9 cellular contexts compared by ENCODE assay signal in the genomic region with DNA sequence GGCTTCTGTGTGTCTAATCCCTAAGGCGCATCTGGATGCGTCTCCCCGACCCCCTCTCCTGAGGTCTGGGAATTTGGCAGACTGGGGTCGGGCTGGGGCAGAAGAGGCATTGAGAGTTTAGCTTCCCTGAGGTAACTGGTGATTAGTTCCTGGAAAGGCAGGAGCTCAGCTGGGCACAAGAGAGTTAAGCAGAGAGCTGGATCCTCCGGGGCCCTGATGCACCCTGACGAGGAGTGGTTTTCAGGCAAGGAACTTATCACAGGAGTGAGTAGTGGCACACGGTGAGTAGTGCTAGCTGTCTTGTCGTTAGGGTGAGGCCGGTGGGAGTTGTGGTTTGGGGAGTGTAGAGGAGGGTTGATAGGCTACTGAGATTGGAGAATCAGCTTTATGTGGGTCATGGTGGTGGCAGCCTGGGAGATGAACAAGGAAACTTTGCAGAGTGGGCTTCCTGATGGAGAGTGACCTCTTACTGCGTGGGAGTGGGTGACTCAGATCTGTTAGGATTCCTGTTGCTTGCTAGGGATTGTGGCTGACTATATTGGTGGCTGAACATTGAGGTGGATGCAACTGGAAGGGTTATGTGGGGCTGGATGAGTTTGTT. TPM values are rescaled to one million over a fixed set of nuclear protein-coding genes. Genes with fewer than 3 reads are reported as not detected.
A peak's percentile ranks its signal among the peaks of the same experiment; 100 is the strongest.
DNase-seq lines count a peak whose midpoint lies in the region; ATAC-seq, FAIRE-seq and TF ChIP-seq lines count a peak whose summit lies in the region.
"Had no signal": no experiment of that assay in that cellular context is flagged by ENCODE, and none has a peak within 500 bp of the region (broad histone marks: within the 10 kb centered on the region; RNA-seq: fewer than 3 reads in every experiment).

No MANE protein-coding gene starts in this region.

- H3K36me3 ChIP-seq in GM12878 (ENCODE audit: control insufficient read depth in 2 of 2, insufficient read depth in 2 of 2, low read length in 1 of 2): peaks cover 0 to 3% of the 10 kb centered on the region in 2 experiments; a peak in 2 of 4 replicates
- H3K36me3 ChIP-seq in skeletal muscle tissue (ENCODE audit: control insufficient read depth in 3 of 3, insufficient read depth in 3 of 3, low read length in 3 of 3): peaks cover 2 to 3% (median 3%) of the 10 kb centered on the region in 3 donors

- H3K4me3 ChIP-seq in GM12878 (peak overlapping the region; percentile 97), iPS-18c (ENCODE audit: insufficient read depth, low read depth, low read length) (peak overlapping the region; percentile 89), skeletal muscle tissue (ENCODE audit: low read length in 3 of 3) (peak overlapping the region; percentile 87 to 92 (median 90))

- no peaks in the 10 kb centered on the region for H3K9me3 ChIP-seq in GM12878 (replicated peaks; ENCODE audit: control insufficient read depth, insufficient read depth, low read length)
- no peaks in the 10 kb centered on the region for H3K9me3 ChIP-seq in iPS-18c (ENCODE audit: control insufficient read depth, insufficient read depth, low read length)
- H3K9me3 ChIP-seq in skeletal muscle tissue (ENCODE audit: control insufficient read depth in 3 of 3, low read length in 3 of 3): no peaks in the 10 kb centered on the region

- H4K20me1 ChIP-seq in GM12878 (ENCODE audit: control insufficient read depth, insufficient read depth): no peaks in the 10 kb centered on the region

- peak overlapping the region; percentile 62 for H3K27ac ChIP-seq in GM12878 (ENCODE audit: control insufficient read depth, insufficient read depth)
- peak overlapping the region; percentile 85 for H3K27ac ChIP-seq in skeletal muscle tissue (ENCODE audit: low read depth, low read length)

- DNase-seq in Daoy (ENCODE audit: low read depth) (peak; percentile 57), SK-MEL-5 (ENCODE audit: low read depth, low spot score) (peak; percentile 30), GM12878 (ENCODE audit: low read depth, low spot score) (no peak)

- no peak for FAIRE-seq in GM12878 (lab: Jason Lieb, UNC)
- FAIRE-seq: colon had no signal

- H3K79me2 ChIP-seq in GM12878 (ENCODE audit: control insufficient read depth, insufficient read depth, low read length): peaks cover 25% of the 10 kb centered on the region

- H2AFZ ChIP-seq in GM12878 (ENCODE audit: control insufficient read depth, low read depth, low read length): peak overlapping the region; percentile 79

- no TSS peak for BruUV-seq in GM12878 (replicated peaks; lab: Mats Ljungman, UMichigan)

- POLR2A ChIA-PET in GM12878 (lab: Charles Lee): interaction anchor here (0.5 to 4.5 kb wide), 6 partner anchors 11 to 125 kb away, joined by 3 to 38 read pairs (median 4); partner anchors contain the start of gene DCAF1

- intact Hi-C loops in GM12878 (cut with micrococcal nuclease; ENCODE audit: unreplicated experiment): no loop called here

- ATAC-seq in HG02642 (IDR thresholded peaks at IDR 0.05; ENCODE audit: poor library complexity, unreplicated experiment): peak; percentile 14
- peak; percentile 37 for ATAC-seq in GM12878
- no peak for ATAC-seq in GM19452 (IDR thresholded peaks at IDR 0.05; ENCODE audit: unreplicated experiment)
- ATAC-seq in HG03571 (IDR thresholded peaks at IDR 0.05; ENCODE audit: unreplicated experiment): no peak

- SMC1A ChIA-PET in GM12878 (lab: Charles Lee; ENCODE audit: uncharacterized antibody, unreplicated experiment): interaction anchor here (0.6 to 3.7 kb wide), 7 partner anchors 17 to 142 kb away, joined by 3 to 29 read pairs (median 3); partner anchors contain the start of gene DCAF1

- no peak for TF ChIP-seq CTCF in GM12878 (IDR thresholded peaks at IDR 0.05 in 2 of 3, conservative IDR thresholded peaks at IDR 0.05 in 1 of 3; ENCODE audit: control insufficient read depth in 2 of 3, extremely low read depth in 1 of 3, insufficient read depth in 1 of 3, low read depth in 3 of 3, low read length in 3 of 3)

- no peak for TF ChIP-seq EP300 in GM12878 (IDR thresholded peaks at IDR 0.05; ENCODE audit: borderline replicate concordance in 1 of 2, control insufficient read depth in 1 of 2, low read depth in 2 of 2, low read length in 2 of 2)

- no peak; the same call in 1 of the 2 replicates for TF ChIP-seq POLR2A in GM12878 (IDR thresholded peaks at IDR 0.05; ENCODE audit: low read depth, low read length)

- 6% methylated on average over 10 of the region's 10 CpGs for WGBS in GM12878 (ENCODE audit: insufficient coverage, insufficient replicate concordance, low lambda C conversion rate, missing lambda C conversion rate)

- no peaks in the 10 kb centered on the region; the same call in 1 of the 2 replicates for H3K4me1 ChIP-seq in GM12878 (ENCODE audit: control insufficient read depth, insufficient read depth, low read length)
- peaks cover 14 to 24% (median 16%) of the 10 kb centered on the region in 3 donors for H3K4me1 ChIP-seq in skeletal muscle tissue (ENCODE audit: control insufficient read depth in 3 of 3, insufficient read depth in 3 of 3, low read length in 3 of 3)

- no peaks in the 10 kb centered on the region for H3K27me3 ChIP-seq in GM12878 (replicated peaks in 1 of 2; ENCODE audit: control insufficient read depth in 2 of 2, insufficient read depth in 2 of 2, low read length in 1 of 2)
- no peaks in the 10 kb centered on the region for H3K27me3 ChIP-seq in skeletal muscle tissue (ENCODE audit: control insufficient read depth in 3 of 3, insufficient read depth in 3 of 3, low read length in 3 of 3)

- peak overlapping the region; percentile 78 for H3K4me2 ChIP-seq in GM12878 (ENCODE audit: control insufficient read depth, insufficient read depth)

- in situ Hi-C loops in SK-MEL-5 (cut with HindIII; ENCODE audit: low pct_unique_long_range_greater_than_20kb, low sequenced_read_pairs) (no loop called here), GM12878 (cut with MboI) (no loop called here)

- CTCF ChIA-PET in GM12878 (lab: Yijun Ruan, JAX): interaction anchor here (0.7 to 7.2 kb wide), 7 partner anchors 11 to 143 kb away, joined by 3 to 72 read pairs (median 5); partner anchors contain the start of gene DCAF1

- RAD21 ChIA-PET in GM12878 (lab: Charles Lee; ENCODE audit: unreplicated experiment): interaction anchor here (0.8 to 7.3 kb wide), 5 partner anchors 18 to 143 kb away, joined by 3 to 69 read pairs (median 5); partner anchors contain the start of gene DCAF1

- no peak for TF ChIP-seq RAD21 in GM12878 (IDR thresholded peaks at IDR 0.05; ENCODE audit: insufficient read depth, low read depth, low read length)

- H3K9ac ChIP-seq in GM12878 (ENCODE audit: control insufficient read depth, insufficient read depth, low read length) (peak overlapping the region; percentile 82), skeletal muscle tissue (ENCODE audit: low read depth in 1 of 3, low read length in 3 of 3) (peak overlapping the region; percentile 90 to 93 (median 91))

TF ChIP-seq in GM12878, 131 proteins besides CTCF, POLR2A, EP300 and RAD21 (continues in another document):
- no peak for TF ChIP-seq STAT1 (conservative IDR thresholded peaks at IDR 0.05)

RNA-seq across cellular contexts. Expression of gene RAD54L2, which starts 0.9 kb away (rescaled TPM):
- total RNA-seq in Daoy (2014; rRNA removed; shearing (Covaris generic)): 10.2 and 10.6 TPM in 2 replicates
- 11.6 and 16.5 TPM in 2 replicates for total RNA-seq in SK-MEL-5 (2014; rRNA removed; shearing (Covaris generic))
- 10.1 and 13.8 TPM in 2 replicates for polyA plus RNA-seq in SK-MEL-5 (2015; cell fraction: cytosol; rRNA removed)
- 29.6 and 46.1 TPM in 2 replicates for polyA plus RNA-seq in SK-MEL-5 (2015; cell fraction: nucleus; rRNA removed)
- 97.1 and 117 TPM in 2 replicates for total RNA-seq in GM12878 (2013; cell fraction: nucleolus; rRNA removed)
- total RNA-seq in GM12878 (2014; rRNA removed): 12.0 and 12.8 TPM in 2 replicates
- total RNA-seq in GM12878 (2014; rRNA removed; fragmentation: Illumina TruSeq; extraction: Trizol): 12.2 and 12.6 TPM in 2 replicates
- total RNA-seq in GM12878 (2021): 23.8 and 24.7 TPM in 2 replicates
- polyA plus RNA-seq in GM12878 (2011; ENCODE audit: low read depth): 5.1 TPM
- 7.0 and 8.0 TPM in 2 replicates for polyA plus RNA-seq in GM12878 (2011; rRNA removed)
- polyA plus RNA-seq in GM12878 (2011; cell fraction: cytosol; rRNA removed): 6.1 and 7.3 TPM in 2 replicates
- 13.9 and 15.6 TPM in 2 replicates for polyA plus RNA-seq in GM12878 (2011; cell fraction: nucleus; rRNA removed)
- 4.6 and 7.9 TPM in 2 replicates for polyA plus RNA-seq in GM12878 (2012)
- 10.3 and 10.7 TPM in 2 replicates for polyA plus RNA-seq in GM12878 (2014; fragmentation: Illumina TruSeq; extraction: Trizol)
- polyA plus RNA-seq in GM12878 (2014; fragmentation: Nextera tagmentation; extraction: Ambion mirVana): 1 to 10 TPM; 2.2 to 4.2 TPM
- polyA plus RNA-seq in GM12878 (2014; rRNA removed): 7.1 TPM in 2 replicates
- polyA plus RNA-seq in GM12878 (2016; fragmentation: Nextera tagmentation; extraction: Ambion mirVana): 10 to 100 TPM; 15.2 to 16.4 TPM
- 31.8 and 37.1 TPM in 2 replicates for polyA minus RNA-seq in GM12878 (2011; rRNA and poly(A)+ RNA removed)
- 12.2 and 12.8 TPM in 2 replicates for polyA minus RNA-seq in GM12878 (2011; cell fraction: cytosol; rRNA and poly(A)+ RNA removed)
- polyA minus RNA-seq in GM12878 (2011; cell fraction: nucleus; rRNA and poly(A)+ RNA removed): 17.3 and 29.2 TPM in 2 replicates
- total RNA-seq in skeletal muscle tissue: 18.3 TPM

RNA-seq across cellular contexts. Expression of gene DCAF1, which starts 39.6 kb away (rescaled TPM):
- 11.4 and 13.9 TPM in 2 replicates for total RNA-seq in Daoy (2014; rRNA removed; shearing (Covaris generic))
- total RNA-seq in SK-MEL-5 (2014; rRNA removed; shearing (Covaris generic)): 19.2 and 24.0 TPM in 2 replicates
- 19.9 and 24.8 TPM in 2 replicates for polyA plus RNA-seq in SK-MEL-5 (2015; cell fraction: cytosol; rRNA removed)
- 27.7 and 35.3 TPM in 2 replicates for polyA plus RNA-seq in SK-MEL-5 (2015; cell fraction: nucleus; rRNA removed)
- total RNA-seq in GM12878 (2013; cell fraction: nucleolus; rRNA removed): 35.2 and 38.1 TPM in 2 replicates
- total RNA-seq in GM12878 (2014; rRNA removed) (22.6 and 23.9 TPM in 2 replicates), GM12878 (2014; rRNA removed; fragmentation: Illumina TruSeq; extraction: Trizol) (22.0 and 22.9 TPM in 2 replicates), GM12878 (2021) (28.8 and 31.5 TPM in 2 replicates), skeletal muscle tissue (15.1 TPM)
- polyA plus RNA-seq in GM12878 (2011; ENCODE audit: low read depth): 11.0 TPM
- polyA plus RNA-seq in GM12878 (2011; rRNA removed) (20.8 and 24.1 TPM in 2 replicates), GM12878 (2014; fragmentation: Illumina TruSeq; extraction: Trizol) (33.9 and 38.4 TPM in 2 replicates), GM12878 (2014; fragmentation: Nextera tagmentation; extraction: Ambion mirVana) (1 to 10 TPM; 2.7 to 7.8 TPM), GM12878 (2014; rRNA removed) (22.6 and 25.2 TPM in 2 replicates), GM12878 (2016; fragmentation: Nextera tagmentation; extraction: Ambion mirVana) (10 to 100 TPM; 20.1 to 22.6 TPM)
- polyA plus RNA-seq in GM12878 (2011; cell fraction: cytosol; rRNA removed): 19.1 and 23.0 TPM in 2 replicates
- 20.4 and 29.3 TPM in 2 replicates for polyA plus RNA-seq in GM12878 (2011; cell fraction: nucleus; rRNA removed)
- polyA plus RNA-seq in GM12878 (2012): 11.0 and 13.9 TPM in 2 replicates
- 42.8 and 51.9 TPM in 2 replicates for polyA minus RNA-seq in GM12878 (2011; rRNA and poly(A)+ RNA removed)
- 14.4 and 18.5 TPM in 2 replicates for polyA minus RNA-seq in GM12878 (2011; cell fraction: cytosol; rRNA and poly(A)+ RNA removed)
- 10.6 and 18.0 TPM in 2 replicates for polyA minus RNA-seq in GM12878 (2011; cell fraction: nucleus; rRNA and poly(A)+ RNA removed)

Comparison
In these comparisons a context has a peak if more than half of its experiments do, and no peak if none do; other contexts are left out.
1. ATAC-seq: peak in HG02642 (single experiment) and GM12878 (single experiment); none in GM19452 (single experiment) and HG03571 (single experiment).
2. Peak in every context shown above with its lines, with median percentiles within 50 percentile points of each other: H3K4me3 ChIP-seq.